24 cellular contexts compared by ENCODE assay signal in the genomic region with DNA sequence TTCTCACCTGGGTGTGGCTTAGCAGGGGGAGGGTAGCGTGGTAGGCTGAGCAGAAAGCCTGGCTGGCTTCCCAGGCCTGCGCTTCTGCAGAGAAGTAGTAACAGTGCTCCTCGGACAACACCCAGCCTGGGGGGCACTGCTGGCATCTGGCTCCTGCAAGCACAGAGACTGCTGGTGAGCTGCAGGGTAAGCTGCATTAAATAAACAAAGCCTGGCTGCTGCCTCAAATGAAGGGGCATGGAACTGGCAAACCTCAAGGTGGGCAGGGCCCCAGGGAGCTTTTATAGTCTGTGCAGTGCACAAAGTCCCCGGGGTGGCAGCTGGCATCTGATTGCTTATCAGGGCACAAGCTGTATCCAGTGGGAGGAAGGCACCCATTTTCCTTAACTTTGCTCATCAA. TPM values are rescaled to one million over a fixed set of nuclear protein-coding genes. Genes with fewer than 3 reads are reported as not detected.
"Had no signal": no experiment of that assay in that cellular context is flagged by ENCODE, and none has a peak within 500 bp of the region (broad histone marks: within the 10 kb centered on the region; RNA-seq: fewer than 3 reads in every experiment).

No MANE protein-coding gene starts in this region.

- H3K4me3 Mint-ChIP-seq: activated naive CD4-positive, alpha-beta T cell treated with anti-CD3 and anti-CD28 coated beads, Interleukin-2, amount 10 ng/mL, durations not matched to agents 7 days and 5 days; activated T-cell treated with anti-CD3 and anti-CD28 coated beads, Interleukin-2, amount 50 U/mL, for 4 hours; naive B cell; neural progenitor cell; stimulated activated naive CD8-positive, alpha-beta T cell treated with anti-CD3 and anti-CD28 coated beads, Interleukin-15, amount 100 ng/mL, for 72 hours had no signal

- H3K27ac ChIP-seq: ascending aorta, gastrocnemius medialis, heart left ventricle, left ventricle myocardium inferior, neural progenitor cell, ovary, right lobe of liver, suprapubic skin, upper lobe of left lung, VCaP had no signal

- H3K36me3 ChIP-seq: ascending aorta, gastrocnemius medialis, heart left ventricle, left ventricle myocardium inferior, neural progenitor cell, ovary, right lobe of liver, suprapubic skin, upper lobe of left lung had no signal

- ATAC-seq: activated T-cell treated with anti-CD3 and anti-CD28 coated beads, Interleukin-2, amount 50 U/mL, for 4 hours; gastrocnemius medialis; heart left ventricle; right lobe of liver; stimulated activated naive CD8-positive, alpha-beta T cell treated with anti-CD3 and anti-CD28 coated beads, Interleukin-15, amount 100 ng/mL, for 72 hours had no signal

- DNase-seq: activated CD4-positive, alpha-beta T cell treated with anti-CD3 and anti-CD28 coated beads, Interleukin-2, amount 50 U/mL, for 1 hour; activated CD4-positive, CD25-positive, alpha-beta regulatory T cell treated with anti-CD3 and anti-CD28 coated beads, Interleukin-2, amount 50 U/mL, for 72 hours; activated CD8-positive, alpha-beta memory T cell treated with anti-CD3 and anti-CD28 coated beads, Interleukin-2, amount 50 U/mL, for 4 hours; activated effector memory CD4-positive, alpha-beta T cell treated with Interleukin-2 at 50 U/mL for 16 hours; activated naive CD4-positive, alpha-beta T cell treated with anti-CD3 and anti-CD28 coated beads, Interleukin-2, amount 10 ng/mL, durations not matched to agents 7 days and 5 days; activated T-cell treated with anti-CD3 and anti-CD28 coated beads, Interleukin-2, amount 50 U/mL, for 4 hours; cortex of kidney; gastrocnemius medialis; heart left ventricle; left ventricle myocardium inferior; naive B cell; ovary; right lobe of liver; stimulated activated CD4-positive, alpha-beta T cell treated with anti-CD3 and anti-CD28 coated beads, Interleukin-4, amount 100 ng/mL, for 1 hour; stimulated activated naive CD8-positive, alpha-beta T cell treated with anti-CD3 and anti-CD28 coated beads, Interleukin-15, amount 100 ng/mL, for 72 hours; T-helper 2 cell; upper lobe of left lung had no signal

- H3K27ac Mint-ChIP-seq: activated naive CD4-positive, alpha-beta T cell treated with anti-CD3 and anti-CD28 coated beads, Interleukin-2, amount 10 ng/mL, durations not matched to agents 7 days and 5 days; neural progenitor cell; stimulated activated naive CD8-positive, alpha-beta T cell treated with anti-CD3 and anti-CD28 coated beads, Interleukin-15, amount 100 ng/mL, for 72 hours had no signal

- H3K27me3 ChIP-seq: ovary had no signal

- H3K9me3 ChIP-seq: ascending aorta, gastrocnemius medialis, heart left ventricle, ovary, right lobe of liver, suprapubic skin, upper lobe of left lung had no signal

- H3K9me3 Mint-ChIP-seq: activated naive CD4-positive, alpha-beta T cell treated with anti-CD3 and anti-CD28 coated beads, Interleukin-2, amount 10 ng/mL, durations not matched to agents 7 days and 5 days; activated T-cell treated with anti-CD3 and anti-CD28 coated beads, Interleukin-2, amount 50 U/mL, for 4 hours; stimulated activated naive CD8-positive, alpha-beta T cell treated with anti-CD3 and anti-CD28 coated beads, Interleukin-15, amount 100 ng/mL, for 72 hours had no signal

- H3K36me3 Mint-ChIP-seq: activated naive CD4-positive, alpha-beta T cell treated with anti-CD3 and anti-CD28 coated beads, Interleukin-2, amount 10 ng/mL, durations not matched to agents 7 days and 5 days; naive B cell; neural progenitor cell had no signal

- H3K4me3 ChIP-seq: ascending aorta, gastrocnemius medialis, heart left ventricle, left ventricle myocardium inferior, neural progenitor cell, ovary, right lobe of liver, smooth muscle cell, suprapubic skin, upper lobe of left lung had no signal

RNA-seq across cellular contexts. Expression of a gene that starts 3.9 kb away (rescaled TPM):
- total RNA-seq: ascending aorta, heart left ventricle, left ventricle myocardium inferior, mononuclear cell, ovary, right lobe of liver, smooth muscle cell had no signal

RNA-seq across cellular contexts. Expression of a gene that starts 43.9 kb away (rescaled TPM):
- total RNA-seq: activated T-cell treated with anti-CD3 and anti-CD28 coated beads, Interleukin-2, amount 50 U/mL, for 4 hours; ascending aorta; kidney epithelial cell; right lobe of liver; smooth muscle cell; upper lobe of left lung had no signal
